In the genomic region with DNA sequence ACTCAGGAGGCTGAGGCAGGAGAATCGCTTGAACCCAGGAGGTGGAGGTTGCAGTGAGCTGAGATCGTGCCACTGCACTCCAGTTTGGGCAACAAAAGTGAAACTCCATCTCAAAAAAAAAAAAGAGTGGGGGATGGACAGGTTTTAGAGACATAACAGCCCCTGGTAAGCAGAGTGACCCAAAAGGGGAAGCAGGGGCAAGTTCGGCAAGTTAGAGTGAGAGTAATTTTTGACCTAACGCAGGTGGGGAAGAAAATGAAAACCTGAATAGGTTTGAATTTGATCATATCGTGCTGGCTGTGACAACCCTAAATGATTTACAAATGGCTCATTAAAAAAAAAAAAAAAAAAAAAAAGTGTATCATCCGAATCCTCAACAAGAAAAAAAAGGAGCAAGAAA, we compare ENCODE assay signal across 1 cellular context.
TF ChIP-seq lines count a peak whose summit lies in the region.

No MANE protein-coding gene starts in this region.

TF ChIP-seq in GM12878, 131 proteins besides CTCF, POLR2A, EP300 and RAD21 (continued from another document):
- TF ChIP-seq ZNF622 (IDR thresholded peaks at IDR 0.05) (no peak), MTA2 (IDR thresholded peaks at IDR 0.05; ENCODE audit: low read depth) (0 out of 2 replicates have a peak, but pooled peaks have one; percentile 8), TCF3 (IDR thresholded peaks at IDR 0.05; ENCODE audit: borderline replicate concordance, insufficient read depth, low read depth, low read length) (no peak), POU2F2 (IDR thresholded peaks at IDR 0.05; ENCODE audit: borderline replicate concordance, low read depth, low read length) (no peak), NR2F1 (conservative IDR thresholded peaks at IDR 0.05) (0 out of 2 replicates have a peak, but pooled peaks have one; percentile 15), NBN (IDR thresholded peaks at IDR 0.05) (peak; percentile 73; the same call in 1 of the 2 replicates), NFXL1 (IDR thresholded peaks at IDR 0.05; ENCODE audit: borderline replicate concordance) (no peak), ZZZ3 (IDR thresholded peaks at IDR 0.05; ENCODE audit: control insufficient read depth, insufficient read length, low read depth) (no peak), NFIC (IDR thresholded peaks at IDR 0.05; ENCODE audit: low read depth, low read length) (0 out of 2 replicates have a peak, but pooled peaks have one; percentile 13), SP1 (IDR thresholded peaks at IDR 0.05; ENCODE audit: low read depth, low read length) (no peak), CREM (IDR thresholded peaks at IDR 0.05; ENCODE audit: low read depth) (0 out of 2 replicates have a peak, but pooled peaks have one; percentile 27), SPI1 (IDR thresholded peaks at IDR 0.05; ENCODE audit: borderline replicate concordance, insufficient read depth, low read depth, low read length) (peak; percentile 59; the same call in 1 of the 2 replicates), TCF12 (IDR thresholded peaks at IDR 0.05; ENCODE audit: low read depth, low read length) (no peak), GATAD2B (conservative IDR thresholded peaks at IDR 0.05; ENCODE audit: low read depth) (no peak), WRNIP1 (IDR thresholded peaks at IDR 0.05; ENCODE audit: borderline replicate concordance, low read depth, low read length) (no peak), ZNF384 (IDR thresholded peaks at IDR 0.05; ENCODE audit: borderline replicate concordance, low read depth, low read length) (peak; percentile 56; the same call in 1 of the 2 replicates)
- TF ChIP-seq, protein P1, sequence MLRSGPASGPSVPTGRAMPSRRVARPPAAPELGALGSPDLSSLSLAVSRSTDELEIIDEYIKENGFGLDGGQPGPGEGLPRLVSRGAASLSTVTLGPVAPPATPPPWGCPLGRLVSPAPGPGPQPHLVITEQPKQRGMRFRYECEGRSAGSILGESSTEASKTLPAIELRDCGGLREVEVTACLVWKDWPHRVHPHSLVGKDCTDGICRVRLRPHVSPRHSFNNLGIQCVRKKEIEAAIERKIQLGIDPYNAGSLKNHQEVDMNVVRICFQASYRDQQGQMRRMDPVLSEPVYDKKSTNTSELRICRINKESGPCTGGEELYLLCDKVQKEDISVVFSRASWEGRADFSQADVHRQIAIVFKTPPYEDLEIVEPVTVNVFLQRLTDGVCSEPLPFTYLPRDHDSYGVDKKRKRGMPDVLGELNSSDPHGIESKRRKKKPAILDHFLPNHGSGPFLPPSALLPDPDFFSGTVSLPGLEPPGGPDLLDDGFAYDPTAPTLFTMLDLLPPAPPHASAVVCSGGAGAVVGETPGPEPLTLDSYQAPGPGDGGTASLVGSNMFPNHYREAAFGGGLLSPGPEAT (IDR thresholded peaks at IDR 0.05; ENCODE audit: low read depth), result 0 out of 2 replicates have a peak, but pooled peaks have one; percentile 17
- TF ChIP-seq, protein P2, sequence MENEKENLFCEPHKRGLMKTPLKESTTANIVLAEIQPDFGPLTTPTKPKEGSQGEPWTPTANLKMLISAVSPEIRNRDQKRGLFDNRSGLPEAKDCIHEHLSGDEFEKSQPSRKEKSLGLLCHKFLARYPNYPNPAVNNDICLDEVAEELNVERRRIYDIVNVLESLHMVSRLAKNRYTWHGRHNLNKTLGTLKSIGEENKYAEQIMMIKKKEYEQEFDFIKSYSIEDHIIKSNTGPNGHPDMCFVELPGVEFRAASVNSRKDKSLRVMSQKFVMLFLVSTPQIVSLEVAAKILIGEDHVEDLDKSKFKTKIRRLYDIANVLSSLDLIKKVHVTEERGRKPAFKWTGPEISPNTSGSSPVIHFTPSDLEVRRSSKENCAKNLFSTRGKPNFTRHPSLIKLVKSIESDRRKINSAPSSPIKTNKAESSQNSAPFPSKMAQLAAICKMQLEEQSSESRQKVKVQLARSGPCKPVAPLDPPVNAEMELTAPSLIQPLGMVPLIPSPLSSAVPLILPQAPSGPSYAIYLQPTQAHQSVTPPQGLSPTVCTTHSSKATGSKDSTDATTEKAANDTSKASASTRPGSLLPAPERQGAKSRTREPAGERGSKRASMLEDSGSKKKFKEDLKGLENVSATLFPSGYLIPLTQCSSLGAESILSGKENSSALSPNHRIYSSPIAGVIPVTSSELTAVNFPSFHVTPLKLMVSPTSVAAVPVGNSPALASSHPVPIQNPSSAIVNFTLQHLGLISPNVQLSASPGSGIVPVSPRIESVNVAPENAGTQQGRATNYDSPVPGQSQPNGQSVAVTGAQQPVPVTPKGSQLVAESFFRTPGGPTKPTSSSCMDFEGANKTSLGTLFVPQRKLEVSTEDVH (IDR thresholded peaks at IDR 0.05; ENCODE audit: low read depth, partially characterized antibody), result no peak
- TF ChIP-seq, protein P3, sequence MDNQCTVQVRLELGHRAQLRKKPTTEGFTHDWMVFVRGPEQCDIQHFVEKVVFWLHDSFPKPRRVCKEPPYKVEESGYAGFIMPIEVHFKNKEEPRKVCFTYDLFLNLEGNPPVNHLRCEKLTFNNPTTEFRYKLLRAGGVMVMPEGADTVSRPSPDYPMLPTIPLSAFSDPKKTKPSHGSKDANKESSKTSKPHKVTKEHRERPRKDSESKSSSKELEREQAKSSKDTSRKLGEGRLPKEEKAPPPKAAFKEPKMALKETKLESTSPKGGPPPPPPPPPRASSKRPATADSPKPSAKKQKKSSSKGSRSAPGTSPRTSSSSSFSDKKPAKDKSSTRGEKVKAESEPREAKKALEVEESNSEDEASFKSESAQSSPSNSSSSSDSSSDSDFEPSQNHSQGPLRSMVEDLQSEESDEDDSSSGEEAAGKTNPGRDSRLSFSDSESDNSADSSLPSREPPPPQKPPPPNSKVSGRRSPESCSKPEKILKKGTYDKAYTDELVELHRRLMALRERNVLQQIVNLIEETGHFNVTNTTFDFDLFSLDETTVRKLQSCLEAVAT (IDR thresholded peaks at IDR 0.05), result peak; percentile 32; the same call in 1 of the 2 replicates
- TF ChIP-seq, protein P4, sequence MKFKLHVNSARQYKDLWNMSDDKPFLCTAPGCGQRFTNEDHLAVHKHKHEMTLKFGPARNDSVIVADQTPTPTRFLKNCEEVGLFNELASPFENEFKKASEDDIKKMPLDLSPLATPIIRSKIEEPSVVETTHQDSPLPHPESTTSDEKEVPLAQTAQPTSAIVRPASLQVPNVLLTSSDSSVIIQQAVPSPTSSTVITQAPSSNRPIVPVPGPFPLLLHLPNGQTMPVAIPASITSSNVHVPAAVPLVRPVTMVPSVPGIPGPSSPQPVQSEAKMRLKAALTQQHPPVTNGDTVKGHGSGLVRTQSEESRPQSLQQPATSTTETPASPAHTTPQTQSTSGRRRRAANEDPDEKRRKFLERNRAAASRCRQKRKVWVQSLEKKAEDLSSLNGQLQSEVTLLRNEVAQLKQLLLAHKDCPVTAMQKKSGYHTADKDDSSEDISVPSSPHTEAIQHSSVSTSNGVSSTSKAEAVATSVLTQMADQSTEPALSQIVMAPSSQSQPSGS (IDR thresholded peaks at IDR 0.05; ENCODE audit: low read length), result 0 out of 2 replicates have a peak, but pooled peaks have one; percentile 16
